ENCODE assay signal across 17 cellular contexts in genomic region chr13:45439000-45439399, GRCh38.
"Had no signal": no experiment of that assay in that cellular context is flagged by ENCODE, and none has a peak within 500 bp of the region (broad histone marks: within the 10 kb centered on the region; RNA-seq: fewer than 3 reads in every experiment).

No MANE protein-coding gene starts in this region.

- H3K27ac ChIP-seq: tibial nerve, uterus had no signal

- H3K36me3 ChIP-seq: tibial nerve, uterus had no signal

- H3K27ac Mint-ChIP-seq: activated naive CD8-positive, alpha-beta T cell treated with anti-CD3 and anti-CD28 coated beads for 36 hours; effector memory CD8-positive, alpha-beta T cell; nephron progenitor cell; stimulated activated naive CD8-positive, alpha-beta T cell treated with anti-CD3 and anti-CD28 coated beads, Interleukin-15, Interleukin-2, amounts not matched to agents 100 ng/mL and 50 ng/mL, for 24 hours had no signal

- H3K27me3 ChIP-seq: tibial nerve, uterus had no signal

- H3K4me3 Mint-ChIP-seq: activated naive CD8-positive, alpha-beta T cell treated with anti-CD3 and anti-CD28 coated beads for 36 hours; effector memory CD8-positive, alpha-beta T cell; nephron progenitor cell; stimulated activated naive CD8-positive, alpha-beta T cell treated with anti-CD3 and anti-CD28 coated beads, Interleukin-15, Interleukin-2, amounts not matched to agents 100 ng/mL and 50 ng/mL, for 24 hours had no signal

- H3K27me3 Mint-ChIP-seq: activated naive CD8-positive, alpha-beta T cell treated with anti-CD3 and anti-CD28 coated beads for 36 hours; effector memory CD8-positive, alpha-beta T cell; stimulated activated naive CD8-positive, alpha-beta T cell treated with anti-CD3 and anti-CD28 coated beads, Interleukin-15, Interleukin-2, amounts not matched to agents 100 ng/mL and 50 ng/mL, for 24 hours had no signal

- ATAC-seq: effector memory CD8-positive, alpha-beta T cell; left lobe of liver had no signal

- H3K9me3 ChIP-seq: tibial nerve, uterus had no signal

- H3K36me3 Mint-ChIP-seq: activated naive CD8-positive, alpha-beta T cell treated with anti-CD3 and anti-CD28 coated beads for 36 hours had no signal

- H3K4me1 ChIP-seq: uterus had no signal

- DNase-seq: activated CD4-positive, alpha-beta T cell treated with anti-CD3 and anti-CD28 coated beads, Interleukin-2, amount 50 U/mL, for 4 hours; activated naive CD4-positive, alpha-beta T cell; activated naive CD8-positive, alpha-beta T cell treated with anti-CD3 and anti-CD28 coated beads for 36 hours; amniotic stem cell; dermis blood vessel endothelial cell; effector memory CD8-positive, alpha-beta T cell; glutamatergic neuron; kidney; nephron progenitor cell; occipital lobe; posterior cingulate gyrus; retina; stimulated activated CD4-positive, alpha-beta T cell treated with anti-CD3 and anti-CD28 coated beads, Interleukin-2, amount 100 ng/mL, for 24 hours; uterus had no signal

- H3K4me3 ChIP-seq: tibial nerve, uterus had no signal

- FAIRE-seq: kidney had no signal

- H3K9me3 Mint-ChIP-seq: activated naive CD8-positive, alpha-beta T cell treated with anti-CD3 and anti-CD28 coated beads for 36 hours; effector memory CD8-positive, alpha-beta T cell; nephron progenitor cell; stimulated activated naive CD8-positive, alpha-beta T cell treated with anti-CD3 and anti-CD28 coated beads, Interleukin-15, Interleukin-2, amounts not matched to agents 100 ng/mL and 50 ng/mL, for 24 hours had no signal
